Comparison of ENCODE assay signal across 10 cellular contexts in genomic region chr3:190339130-190339529, GRCh38. TPM values are rescaled to one million over a fixed set of nuclear protein-coding genes. Genes with fewer than 3 reads are reported as not detected.
DNase-seq lines count a peak whose midpoint lies in the region; ATAC-seq, FAIRE-seq and TF ChIP-seq lines count a peak whose summit lies in the region.
"Had no signal": no experiment of that assay in that cellular context is flagged by ENCODE, and none has a peak within 500 bp of the region (broad histone marks: within the 10 kb centered on the region; RNA-seq: fewer than 3 reads in every experiment).

No MANE protein-coding gene starts in this region.

- no peak overlapping the region for H3K4me3 ChIP-seq in GM12875 (ENCODE audit: low read depth, low read length)
- no peak overlapping the region for H3K4me3 ChIP-seq in PC-9
- no peak overlapping the region for H3K4me3 ChIP-seq in HepG2 (replicated peaks in 1 of 3; ENCODE audit: insufficient read depth in 1 of 3, low read depth in 2 of 3, low read length in 3 of 3)
- no peak overlapping the region for H3K4me3 ChIP-seq in CD8-positive, alpha-beta memory T cell (ENCODE audit: low read length)

- in situ Hi-C loops in HepG2 (cut with HindIII; ENCODE audit: extremely low pct_ligation_motif_present, low pct_unique_long_range_greater_than_20kb): no loop called here

- no peak overlapping the region for H3K27ac Mint-ChIP-seq in activated T-helper 2 cell treated with anti-CD3 and anti-CD28 coated beads, Interferon-gamma antibody, Interleukin-2, Interleukin-4, amounts not matched to agents 10 μg/mL and 5 μg/mL and 100 μg/mL, durations not matched to agents 14 hours and 24 hours and 36 hours
- no peak overlapping the region for H3K27ac Mint-ChIP-seq in CD8-positive, alpha-beta memory T cell
- H3K27ac Mint-ChIP-seq: mesothelial cell of epicardium had no signal

- H3K9ac ChIP-seq in HepG2 (ENCODE audit: insufficient read depth, low read depth, low read length): no peak overlapping the region

- H3K4me1 Mint-ChIP-seq in activated T-helper 2 cell treated with anti-CD3 and anti-CD28 coated beads, Interferon-gamma antibody, Interleukin-2, Interleukin-4, amounts not matched to agents 10 μg/mL and 5 μg/mL and 100 μg/mL, durations not matched to agents 14 hours and 24 hours and 36 hours (ENCODE audit: low read depth): peaks cover 4% of the 10 kb centered on the region
- no peaks in the 10 kb centered on the region for H3K4me1 Mint-ChIP-seq in CD8-positive, alpha-beta memory T cell
- H3K4me1 Mint-ChIP-seq: mesothelial cell of epicardium had no signal

- no TSS peak for BruUV-seq in PC-9 (replicated peaks; lab: Mats Ljungman, UMichigan)
- no TSS peak for BruUV-seq in HepG2 (replicated peaks; lab: Mats Ljungman, UMichigan)

- no peaks in the 10 kb centered on the region for H3K9me3 Mint-ChIP-seq in activated T-helper 2 cell treated with anti-CD3 and anti-CD28 coated beads, Interferon-gamma antibody, Interleukin-2, Interleukin-4, amounts not matched to agents 10 μg/mL and 5 μg/mL and 100 μg/mL, durations not matched to agents 14 hours and 24 hours and 36 hours
- peaks cover 0 to 4% (median 0%) of the 10 kb centered on the region in 5 donors for H3K9me3 Mint-ChIP-seq in CD8-positive, alpha-beta memory T cell

- no peak for TF ChIP-seq RAD21 in HepG2 (CRISPR knock-in tag; IDR thresholded peaks at IDR 0.05)

- peaks cover 17% of the 10 kb centered on the region for H3F3A ChIP-seq in PC-9 (ENCODE audit: insufficient read depth, low read depth)

- no peaks in the 10 kb centered on the region for H3K9me2 ChIP-seq in PC-9 (ENCODE audit: insufficient read depth)

- DNase-seq in HCEC 1CT (peak; percentile 76), PC-9 (no peak), HepG2 (ENCODE audit: low spot score) (peak; percentile 37), D721Med (ENCODE audit: insufficient read length, low spot score) (no peak)
- no peak for DNase-seq in activated T-helper 2 cell treated with anti-CD3 and anti-CD28 coated beads, Interferon-gamma antibody, Interleukin-2, Interleukin-4, amounts not matched to agents 10 μg/mL and 5 μg/mL and 100 μg/mL, durations not matched to agents 14 hours and 24 hours and 36 hours (ENCODE audit: low spot score)
- no peak for DNase-seq in stimulated activated CD4-positive, alpha-beta T cell treated with anti-CD3 and anti-CD28 coated beads, Interleukin-15, amount 100 ng/mL, for 24 hours
- no peak for DNase-seq in CD8-positive, alpha-beta memory T cell

- H2AFZ ChIP-seq in PC-9 (peak overlapping the region; percentile 18; the same call in 1 of the 2 replicates), HepG2 (ENCODE audit: low read length) (no peak overlapping the region)

- H3K4me1 ChIP-seq in PC-9 (replicated peaks; ENCODE audit: insufficient read depth): peaks cover 21% of the 10 kb centered on the region
- peaks cover 30% of the 10 kb centered on the region for H3K4me1 ChIP-seq in HepG2 (ENCODE audit: insufficient read depth, low read length)
- no peaks in the 10 kb centered on the region for H3K4me1 ChIP-seq in CD8-positive, alpha-beta memory T cell (ENCODE audit: insufficient read depth, low read length)

- intact Hi-C loops in PC-9 (cut with micrococcal nuclease; ENCODE audit: unreplicated experiment) (no loop called here), HepG2 (cut with micrococcal nuclease; ENCODE audit: unreplicated experiment) (loop anchor here (10.0 kb wide), 1 partner anchor 206 kb away; no protein-coding TSS in a partner anchor)
- intact Hi-C loops in activated T-helper 2 cell treated with anti-CD3 and anti-CD28 coated beads, Interferon-gamma antibody, Interleukin-2, Interleukin-4, amounts not matched to agents 10 μg/mL and 5 μg/mL and 100 μg/mL, durations not matched to agents 14 hours and 24 hours and 36 hours (cut with micrococcal nuclease): no loop called here

- FAIRE-seq in HepG2 (lab: Jason Lieb, UNC): peak; percentile 8
- no peak for FAIRE-seq in D721Med (lab: Jason Lieb, UNC)

- H3K36me3 Mint-ChIP-seq in activated T-helper 2 cell treated with anti-CD3 and anti-CD28 coated beads, Interferon-gamma antibody, Interleukin-2, Interleukin-4, amounts not matched to agents 10 μg/mL and 5 μg/mL and 100 μg/mL, durations not matched to agents 14 hours and 24 hours and 36 hours (ENCODE audit: low read depth): no peaks in the 10 kb centered on the region
- no peaks in the 10 kb centered on the region for H3K36me3 Mint-ChIP-seq in CD8-positive, alpha-beta memory T cell

- TF ChIP-seq POLR2A in HepG2 (IDR thresholded peaks at IDR 0.05; ENCODE audit: insufficient read depth in 1 of 2, low read depth in 2 of 2, low read length in 2 of 2): no peak

- peak; percentile 78 for ATAC-seq in HepG2

- no peak overlapping the region for H3K4me2 ChIP-seq in PC-9
- H3K4me2 ChIP-seq in HepG2 (ENCODE audit: low read depth, low read length): no peak overlapping the region

- H3K79me2 ChIP-seq in PC-9 (ENCODE audit: low read depth) (no peaks in the 10 kb centered on the region), HepG2 (ENCODE audit: insufficient read depth, low read length) (no peaks in the 10 kb centered on the region)

- H3K27me3 ChIP-seq in PC-9 (ENCODE audit: insufficient read depth, low read depth): no peaks in the 10 kb centered on the region
- H3K27me3 ChIP-seq in HepG2 (ENCODE audit: control insufficient read depth in 1 of 2, insufficient read depth in 2 of 2, low read length in 2 of 2): no peaks in the 10 kb centered on the region
- H3K27me3 ChIP-seq in CD8-positive, alpha-beta memory T cell (ENCODE audit: insufficient read depth, low read length, poor library complexity, severe bottlenecking): no peaks in the 10 kb centered on the region

- H3K27ac ChIP-seq in PC-9: peak overlapping the region; percentile 38
- H3K27ac ChIP-seq in HepG2 (ENCODE audit: extremely low read length, insufficient read depth, low read length): no peak overlapping the region
- H3K27ac ChIP-seq in CD8-positive, alpha-beta memory T cell (ENCODE audit: low read depth, low read length): no peak overlapping the region

- H3K27me3 Mint-ChIP-seq in activated T-helper 2 cell treated with anti-CD3 and anti-CD28 coated beads, Interferon-gamma antibody, Interleukin-2, Interleukin-4, amounts not matched to agents 10 μg/mL and 5 μg/mL and 100 μg/mL, durations not matched to agents 14 hours and 24 hours and 36 hours (ENCODE audit: low read depth): peaks cover 7% of the 10 kb centered on the region
- H3K27me3 Mint-ChIP-seq in CD8-positive, alpha-beta memory T cell: peaks cover 1 to 3% of the 10 kb centered on the region in 2 donors

- H3K9me3 ChIP-seq in PC-9 (ENCODE audit: insufficient read depth, low read depth): peaks cover 30% of the 10 kb centered on the region; the same call in 1 of the 2 replicates
- no peaks in the 10 kb centered on the region for H3K9me3 ChIP-seq in HepG2 (ENCODE audit: low read length)
- H3K9me3 ChIP-seq in CD8-positive, alpha-beta memory T cell (ENCODE audit: low read length): no peaks in the 10 kb centered on the region

- POLR2A ChIA-PET in PC-9 (lab: Charles Lee; ENCODE audit: unreplicated experiment): no interaction called here
- POLR2A ChIA-PET in HepG2 (lab: Yijun Ruan, JAX): interaction anchor here (0.9 to 1.0 kb wide), 2 partner anchors 10 to 17 kb away, joined by 3 to 6 read pairs; partner anchors contain the start of gene CLDN1
- POLR2A ChIA-PET in CD8-positive, alpha-beta memory T cell (lab: Charles Lee): no interaction called here

- no peaks in the 10 kb centered on the region for H3K36me3 ChIP-seq in PC-9 (ENCODE audit: low read depth)
- H3K36me3 ChIP-seq in HepG2 (replicated peaks in 1 of 2; ENCODE audit: control insufficient read depth in 1 of 2, insufficient read depth in 2 of 2, low read length in 2 of 2): no peaks in the 10 kb centered on the region
- no peaks in the 10 kb centered on the region for H3K36me3 ChIP-seq in CD8-positive, alpha-beta memory T cell (ENCODE audit: insufficient read depth, low read length)

- TF ChIP-seq CTCF in GM12875 (IDR thresholded peaks at IDR 0.05; ENCODE audit: borderline replicate concordance, insufficient read depth, low read depth, low read length) (peak; percentile 33; the same call in 1 of the 2 replicates), PC-9 (conservative IDR thresholded peaks at IDR 0.05) (peak; percentile 41), HepG2 (CRISPR knock-in tag; IDR thresholded peaks at IDR 0.05) (peak; percentile 28), D721Med (IDR thresholded peaks at IDR 0.05; ENCODE audit: insufficient read depth, missing control alignments) (no peak)

- no peak overlapping the region for H3K4me3 Mint-ChIP-seq in activated T-helper 2 cell treated with anti-CD3 and anti-CD28 coated beads, Interferon-gamma antibody, Interleukin-2, Interleukin-4, amounts not matched to agents 10 μg/mL and 5 μg/mL and 100 μg/mL, durations not matched to agents 14 hours and 24 hours and 36 hours (ENCODE audit: low read depth)
- H3K4me3 Mint-ChIP-seq in CD8-positive, alpha-beta memory T cell: no peak overlapping the region
- H3K4me3 Mint-ChIP-seq: mesothelial cell of epicardium had no signal

- TF ChIP-seq EP300 in HepG2 (IDR thresholded peaks at IDR 0.05; ENCODE audit: low read depth in 2 of 2, low read length in 2 of 2) (no peak), HepG2 (CRISPR knock-in tag; IDR thresholded peaks at IDR 0.05; ENCODE audit: borderline replicate concordance) (no peak)

- H4K20me1 ChIP-seq in PC-9 (ENCODE audit: insufficient read depth): no peaks in the 10 kb centered on the region
- H4K20me1 ChIP-seq in HepG2 (ENCODE audit: insufficient read depth, low read length): no peaks in the 10 kb centered on the region

- CTCF ChIA-PET in PC-9 (lab: Charles Lee): no interaction called here
- CTCF ChIA-PET in HepG2 (lab: Yijun Ruan, JAX; ENCODE audit: low intra/inter-chr PET ratio, low total read pairs): no interaction called here
- CTCF ChIA-PET in CD8-positive, alpha-beta memory T cell (lab: Charles Lee): interaction anchor here (1.6 kb wide), 1 partner anchor 17 kb away, joined by 6 read pairs; the partner anchor contains the start of gene CLDN1

RNA-seq across cellular contexts. Expression of gene CLDN1, which starts 16.9 kb away (rescaled TPM):
- total RNA-seq in PC-9 (2021) (25.9 and 27.1 TPM in 2 replicates), HepG2 (2016; rRNA removed; fragmentation: Illumina TruSeq; extraction: Trizol) (28.4 and 42.7 TPM in 2 replicates)
- 4.8 and 5.9 TPM in 2 replicates for total RNA-seq in HepG2 (2016; cell fraction: cytosol; rRNA removed; fragmentation: Illumina TruSeq; extraction: Trizol; ENCODE audit: low read depth)
- total RNA-seq in HepG2 (2016; cell fraction: insoluble cytoplasmic fraction; rRNA removed; fragmentation: Illumina TruSeq; extraction: Trizol): 24.2 and 41.3 TPM in 2 replicates
- 19.5 and 23.7 TPM in 2 replicates for total RNA-seq in HepG2 (2016; cell fraction: membrane; rRNA removed; fragmentation: Illumina TruSeq; extraction: Trizol)
- total RNA-seq in HepG2 (2016; cell fraction: nucleus; rRNA removed; fragmentation: Illumina TruSeq; extraction: Trizol): 63.1 and 68.0 TPM in 2 replicates
- polyA plus RNA-seq in HepG2 (2011; rRNA removed): 39.2 and 51.6 TPM in 2 replicates
- 33.7 and 47.9 TPM in 2 replicates for polyA plus RNA-seq in HepG2 (2011; cell fraction: cytosol; rRNA removed)
- 21.1 and 21.8 TPM in 2 replicates for polyA plus RNA-seq in HepG2 (2011; cell fraction: nucleus; rRNA removed)
- polyA plus RNA-seq in HepG2 (2012): 38.6 and 44.4 TPM in 2 replicates
- polyA plus RNA-seq in HepG2 (2016; cell fraction: cytosol; fragmentation: Illumina TruSeq; extraction: Trizol; ENCODE audit: low read depth): 5.2 and 5.3 TPM in 2 replicates
- polyA plus RNA-seq in HepG2 (2016; cell fraction: insoluble cytoplasmic fraction; fragmentation: Illumina TruSeq; extraction: Trizol; ENCODE audit: low read depth): 44.8 and 48.8 TPM in 2 replicates
- 13.1 and 16.5 TPM in 2 replicates for polyA plus RNA-seq in HepG2 (2016; cell fraction: membrane; fragmentation: Illumina TruSeq; extraction: Trizol; ENCODE audit: low read depth)
- polyA plus RNA-seq in HepG2 (2016; cell fraction: nucleus; fragmentation: Illumina TruSeq; extraction: Trizol; ENCODE audit: insufficient read depth, low read depth): 112 and 120 TPM in 2 replicates
- polyA minus RNA-seq in HepG2 (2011; rRNA and poly(A)+ RNA removed; ENCODE audit: low replicate concordance): 8.7 and 69.0 TPM in 2 replicates
- polyA minus RNA-seq in HepG2 (2011; cell fraction: cytosol; rRNA and poly(A)+ RNA removed): 29.5 and 33.8 TPM in 2 replicates
- polyA minus RNA-seq in HepG2 (2011; cell fraction: nucleus; rRNA and poly(A)+ RNA removed): 66.9 and 68.6 TPM in 2 replicates
- 5.7 and 6.0 TPM in 2 replicates for total RNA-seq in activated T-helper 2 cell treated with anti-CD3 and anti-CD28 coated beads, Interferon-gamma antibody, Interleukin-2, Interleukin-4, amounts not matched to agents 10 μg/mL and 5 μg/mL and 100 μg/mL, durations not matched to agents 14 hours and 24 hours and 36 hours
- total RNA-seq in CD8-positive, alpha-beta memory T cell: under 1 TPM in 1 of 2 experiments, not detected in 1; 0.09 TPM
- polyA plus RNA-seq in CD8-positive, alpha-beta memory T cell: not detected

RNA-seq across cellular contexts. Expression of gene CLDN16, which starts 48.8 kb away (rescaled TPM):
- total RNA-seq in PC-9 (2021): 0.20 and 0.46 TPM in 2 replicates
- total RNA-seq in HepG2 (2016; rRNA removed; fragmentation: Illumina TruSeq; extraction: Trizol): 0.21 and 0.24 TPM in 2 replicates
- total RNA-seq in HepG2 (2016; cell fraction: cytosol; rRNA removed; fragmentation: Illumina TruSeq; extraction: Trizol; ENCODE audit: low read depth): not detected in 2 replicates
- 0.09 and 0.15 TPM in 2 replicates for total RNA-seq in HepG2 (2016; cell fraction: insoluble cytoplasmic fraction; rRNA removed; fragmentation: Illumina TruSeq; extraction: Trizol)
- 0.15 TPM in 1 of 2 replicates, not detected in the other for total RNA-seq in HepG2 (2016; cell fraction: membrane; rRNA removed; fragmentation: Illumina TruSeq; extraction: Trizol)
- total RNA-seq in HepG2 (2016; cell fraction: nucleus; rRNA removed; fragmentation: Illumina TruSeq; extraction: Trizol): not detected in 2 replicates
- 0.04 and 0.13 TPM in 2 replicates for polyA plus RNA-seq in HepG2 (2011; rRNA removed)
- 0.13 and 0.17 TPM in 2 replicates for polyA plus RNA-seq in HepG2 (2011; cell fraction: cytosol; rRNA removed)
- polyA plus RNA-seq in HepG2 (2011; cell fraction: nucleus; rRNA removed): 0.05 TPM in 1 of 2 replicates, not detected in the other
- 0.31 TPM in 1 of 2 replicates, not detected in the other for polyA plus RNA-seq in HepG2 (2012)
- polyA plus RNA-seq in HepG2 (2016; cell fraction: cytosol; fragmentation: Illumina TruSeq; extraction: Trizol; ENCODE audit: low read depth): 0.14 TPM in 1 of 2 replicates, not detected in the other
- polyA plus RNA-seq in HepG2 (2016; cell fraction: insoluble cytoplasmic fraction; fragmentation: Illumina TruSeq; extraction: Trizol; ENCODE audit: low read depth): 0.15 and 0.19 TPM in 2 replicates
- 0.19 TPM in 1 of 2 replicates, not detected in the other for polyA plus RNA-seq in HepG2 (2016; cell fraction: membrane; fragmentation: Illumina TruSeq; extraction: Trizol; ENCODE audit: low read depth)
- polyA plus RNA-seq in HepG2 (2016; cell fraction: nucleus; fragmentation: Illumina TruSeq; extraction: Trizol; ENCODE audit: insufficient read depth, low read depth): 0.13 TPM in 1 of 2 replicates, not detected in the other
- polyA minus RNA-seq in HepG2 (2011; rRNA and poly(A)+ RNA removed; ENCODE audit: low replicate concordance): 1.1 TPM in 1 of 2 replicates, not detected in the other
- polyA minus RNA-seq in HepG2 (2011; cell fraction: cytosol; rRNA and poly(A)+ RNA removed): not detected in 2 replicates
- polyA minus RNA-seq in HepG2 (2011; cell fraction: nucleus; rRNA and poly(A)+ RNA removed): 1.3 TPM in 1 of 2 replicates, not detected in the other
- not detected in 2 replicates for total RNA-seq in activated T-helper 2 cell treated with anti-CD3 and anti-CD28 coated beads, Interferon-gamma antibody, Interleukin-2, Interleukin-4, amounts not matched to agents 10 μg/mL and 5 μg/mL and 100 μg/mL, durations not matched to agents 14 hours and 24 hours and 36 hours
- not detected for total RNA-seq in CD8-positive, alpha-beta memory T cell
- polyA plus RNA-seq in CD8-positive, alpha-beta memory T cell: not detected
- total RNA-seq: Right ventricle myocardium inferior had no signal

Comparison
In these comparisons a context has a peak if more than half of its experiments do, and no peak if none do; other contexts are left out.
1. DNase-seq: peak in HCEC 1CT (single experiment) and HepG2 (single experiment); none in PC-9 (0 of 2), activated T-helper 2 cell treated with anti-CD3 and anti-CD28 coated beads, Interferon-gamma antibody, Interleukin-2, Interleukin-4, amounts not matched to agents 10 μg/mL and 5 μg/mL and 100 μg/mL, durations not matched to agents 14 hours and 24 hours and 36 hours (single experiment), stimulated activated CD4-positive, alpha-beta T cell treated with anti-CD3 and anti-CD28 coated beads, Interleukin-15, amount 100 ng/mL, for 24 hours (single experiment), CD8-positive, alpha-beta memory T cell (0 of 5) and D721Med (single experiment).